1 cellular context compared by ENCODE assay signal in genomic region chr1:39691383-39692151, GRCh38.
TF ChIP-seq lines count a peak whose summit lies in the region.

Gene HPCAL4 (minus strand): TSS chr1:39691433. CDS start chr1:39684603, 6,830 bp downstream.

TF ChIP-seq in GM23338, 12 proteins besides CTCF, POLR2A, EP300 and RAD21 (continued from another document):
- no peak for TF ChIP-seq ZNF462 (CRISPR knock-in tag; IDR thresholded peaks at IDR 0.05)
- no peak for TF ChIP-seq STAT1 (IDR thresholded peaks at IDR 0.05; ENCODE audit: unreplicated experiment)
- no peak for TF ChIP-seq JUNB (IDR thresholded peaks at IDR 0.05; ENCODE audit: unreplicated experiment)
- TF ChIP-seq EZH2phosphoT487 (IDR thresholded peaks at IDR 0.05; ENCODE audit: unreplicated experiment), result no peak
- no peak for TF ChIP-seq ETS1 (IDR thresholded peaks at IDR 0.05)
- no peak for TF ChIP-seq ZNF331 (CRISPR knock-in tag; IDR thresholded peaks at IDR 0.05; ENCODE audit: low read depth)
